In genomic region chr3:132405188-132405587, GRCh38 we compare ENCODE assay signal across 1 cellular context.
TF ChIP-seq lines count a peak whose summit lies in the region.

No MANE protein-coding gene starts in this region.

TF ChIP-seq in HepG2, 621 proteins besides CTCF, POLR2A, EP300 and RAD21 (continued from another document):
- no peak for TF ChIP-seq ZNF276 (CRISPR knock-in tag; IDR thresholded peaks at IDR 0.05; ENCODE audit: low read depth)
